Comparison of ENCODE assay signal across 18 cellular contexts in genomic region chr14:101880016-101880297, GRCh38.
DNase-seq lines count a peak whose midpoint lies in the region; ATAC-seq and TF ChIP-seq lines count a peak whose summit lies in the region.
"Had no signal": no experiment of that assay in that cellular context is flagged by ENCODE, and none has a peak within 500 bp of the region (broad histone marks: within the 10 kb centered on the region; RNA-seq: fewer than 3 reads in every experiment).

No MANE protein-coding gene starts in this region.

- CTCF ChIA-PET in CD4-positive, alpha-beta T cell (lab: Charles Lee) = interaction anchor here (1.3 kb wide), 1 partner anchor 173 kb away, joined by 3 read pairs; no protein-coding TSS in a partner anchor
- CTCF ChIA-PET in activated CD8-positive, alpha-beta T cell treated with anti-CD3 and anti-CD28 coated beads, Interleukin-2, amount 10 ng/mL, durations not matched to agents 7 days and 5 days (lab: Charles Lee) = interaction anchor here (1.0 to 1.2 kb wide), 3 partner anchors 10 to 173 kb away, joined by 3 to 4 read pairs (median 3); no protein-coding TSS in a partner anchor

- ATAC-seq in CD4-positive, alpha-beta T cell (ENCODE audit: poor library complexity) = no peak
- no peak for ATAC-seq in activated CD8-positive, alpha-beta T cell treated with anti-CD3 and anti-CD28 coated beads, Interleukin-2, amount 10 ng/mL, durations not matched to agents 7 days and 5 days
- ATAC-seq in naive B cell (ENCODE audit: low read depth in 2 of 2) (no peak), GM21717 (IDR thresholded peaks at IDR 0.05; ENCODE audit: unreplicated experiment) (no peak)
- ATAC-seq: GM23338 had no signal

- peak overlapping the region; percentile 15 for H3K27ac ChIP-seq in CD4-positive, alpha-beta T cell (ENCODE audit: low read depth, low read length)
- H3K27ac ChIP-seq in transverse colon = no peak overlapping the region
- H3K27ac ChIP-seq: cardiac muscle cell, parathyroid adenoma, SJCRH30, vagina had no signal

- intact Hi-C loops in CD4-positive, alpha-beta T cell (cut with DNase I, micrococcal nuclease) = no loop called here
- intact Hi-C loops in transverse colon (cut with DNase I; ENCODE audit: low total_unique reads) = loop anchor here (10.0 kb wide), 1 partner anchor 105 kb away; no protein-coding TSS in a partner anchor

- peaks cover 48% of the 10 kb centered on the region for H3K4me1 Mint-ChIP-seq in CD4-positive, alpha-beta T cell (ENCODE audit: low read depth)
- H3K4me1 Mint-ChIP-seq in activated CD8-positive, alpha-beta T cell treated with anti-CD3 and anti-CD28 coated beads, Interleukin-2, amount 10 ng/mL, durations not matched to agents 7 days and 5 days (ENCODE audit: low read depth) = peaks cover 52% of the 10 kb centered on the region
- H3K4me1 Mint-ChIP-seq in naive B cell = peaks cover 43 to 62% (median 61%) of the 10 kb centered on the region in 3 donors
- H3K4me1 Mint-ChIP-seq: GM23338 had no signal

- H3K27me3 Mint-ChIP-seq in CD4-positive, alpha-beta T cell = no peaks in the 10 kb centered on the region
- H3K27me3 Mint-ChIP-seq in activated CD8-positive, alpha-beta T cell treated with anti-CD3 and anti-CD28 coated beads, Interleukin-2, amount 10 ng/mL, durations not matched to agents 7 days and 5 days (ENCODE audit: low read depth) = no peaks in the 10 kb centered on the region
- no peaks in the 10 kb centered on the region for H3K27me3 Mint-ChIP-seq in naive B cell

- H3K36me3 Mint-ChIP-seq in CD4-positive, alpha-beta T cell (ENCODE audit: low read depth) = peaks cover 78% of the 10 kb centered on the region
- peaks cover 66% of the 10 kb centered on the region for H3K36me3 Mint-ChIP-seq in activated CD8-positive, alpha-beta T cell treated with anti-CD3 and anti-CD28 coated beads, Interleukin-2, amount 10 ng/mL, durations not matched to agents 7 days and 5 days (ENCODE audit: low read depth)
- peaks cover 4 to 10% of the 10 kb centered on the region in 2 donors for H3K36me3 Mint-ChIP-seq in naive B cell

- in situ Hi-C loops in transverse colon (cut with MboI; ENCODE audit: low pct_ligation_motif_present in 1 of 4, low pct_unique_long_range_greater_than_20kb in 1 of 4, low sequenced_read_pairs in 3 of 4) = no loop called here

- no peak for TF ChIP-seq POLR2A in transverse colon (IDR thresholded peaks at IDR 0.05)

- POLR2A ChIA-PET in CD4-positive, alpha-beta T cell (lab: Charles Lee) = interaction anchor here (0.9 kb wide), 1 partner anchor 109 kb away, joined by 4 read pairs; no protein-coding TSS in a partner anchor
- POLR2A ChIA-PET in activated CD8-positive, alpha-beta T cell treated with anti-CD3 and anti-CD28 coated beads, Interleukin-2, amount 10 ng/mL, durations not matched to agents 7 days and 5 days (lab: Charles Lee) = interaction anchor here (0.6 to 1.1 kb wide), 4 partner anchors 10 to 1431 kb away, joined by 3 to 6 read pairs (median 4); no protein-coding TSS in a partner anchor

- H3K27me3 ChIP-seq in CD4-positive, alpha-beta T cell (ENCODE audit: control insufficient read depth, insufficient read depth, low read length) = no peaks in the 10 kb centered on the region
- H3K27me3 ChIP-seq in transverse colon = no peaks in the 10 kb centered on the region
- H3K27me3 ChIP-seq: cardiac muscle cell, SJCRH30, vagina had no signal

- H3K27ac Mint-ChIP-seq in CD4-positive, alpha-beta T cell = peak overlapping the region; percentile 79
- peak overlapping the region; percentile 30 for H3K27ac Mint-ChIP-seq in activated CD8-positive, alpha-beta T cell treated with anti-CD3 and anti-CD28 coated beads, Interleukin-2, amount 10 ng/mL, durations not matched to agents 7 days and 5 days
- H3K27ac Mint-ChIP-seq in naive B cell = peak overlapping the region; percentile 38 to 100 (median 83)
- H3K27ac Mint-ChIP-seq: GM23338 had no signal

- WGBS in transverse colon (ENCODE audit: low coverage in 1 of 2), 2 donors = 93 to 100% methylated on average over 1 to 4 of the region's 5 CpGs

- TF ChIP-seq EP300 in transverse colon (IDR thresholded peaks at IDR 0.05; ENCODE audit: low read depth) = no peak

- no peak overlapping the region for H3K4me3 Mint-ChIP-seq in CD4-positive, alpha-beta T cell
- H3K4me3 Mint-ChIP-seq in activated CD8-positive, alpha-beta T cell treated with anti-CD3 and anti-CD28 coated beads, Interleukin-2, amount 10 ng/mL, durations not matched to agents 7 days and 5 days = no peak overlapping the region
- H3K4me3 Mint-ChIP-seq in naive B cell = peak overlapping the region in 2 of 8 donors; percentile 32 to 50
- H3K4me3 Mint-ChIP-seq: GM23338 had no signal

- DNase-seq in activated CD4-positive, alpha-beta T cell treated with anti-CD3 and anti-CD28 coated beads for 48 hours = peak; percentile 45
- no peak for DNase-seq in activated CD4-positive, alpha-beta T cell treated with anti-CD3 and anti-CD28 coated beads, Interleukin-2, amount 50 U/mL, for 4 hours
- DNase-seq in CD4-positive, alpha-beta T cell = no peak
- DNase-seq in activated CD8-positive, alpha-beta T cell treated with anti-CD3 and anti-CD28 coated beads, Interleukin-2, amount 10 ng/mL, durations not matched to agents 7 days and 5 days = no peak
- DNase-seq in naive B cell (no peak), transverse colon (no peak), DMS79 (lab: John Stamatoyannopoulos, UW) (no peak)
- DNase-seq: Caco-2; effector CD8-positive, alpha-beta T cell; NCI-H2107; NCI-H524 treated with DMSO at 0.1 percent for 48 hours had no signal

- no peaks in the 10 kb centered on the region for H3K9me3 ChIP-seq in CD4-positive, alpha-beta T cell (ENCODE audit: control insufficient read depth, low read length)
- H3K9me3 ChIP-seq in transverse colon = no peaks in the 10 kb centered on the region
- H3K9me3 ChIP-seq: Caco-2, SJCRH30, vagina had no signal

- peaks cover 0 to 19% (median 9%) of the 10 kb centered on the region in 4 donors for H3K36me3 ChIP-seq in transverse colon

- TF ChIP-seq CTCF in CD4-positive, alpha-beta T cell (IDR thresholded peaks at IDR 0.05) = no peak
- no peak for TF ChIP-seq CTCF in transverse colon (IDR thresholded peaks at IDR 0.05)

- peaks cover 25 to 50% (median 39%) of the 10 kb centered on the region in 4 donors for H3K4me1 ChIP-seq in transverse colon
- H3K4me1 ChIP-seq: Caco-2, parathyroid adenoma had no signal

- H3K4me3 ChIP-seq in transverse colon = no peak overlapping the region
- H3K4me3 ChIP-seq: cardiac muscle cell, GM23338, SJCRH30, skin epidermis, vagina had no signal

- H3K9me3 Mint-ChIP-seq in CD4-positive, alpha-beta T cell = no peaks in the 10 kb centered on the region
- no peaks in the 10 kb centered on the region for H3K9me3 Mint-ChIP-seq in activated CD8-positive, alpha-beta T cell treated with anti-CD3 and anti-CD28 coated beads, Interleukin-2, amount 10 ng/mL, durations not matched to agents 7 days and 5 days (ENCODE audit: insufficient read depth)
- H3K9me3 Mint-ChIP-seq in naive B cell = no peaks in the 10 kb centered on the region
- H3K9me3 Mint-ChIP-seq: GM23338 had no signal

Comparison
In these comparisons a context has a peak if more than half of its experiments do, and no peak if none do; other contexts are left out.
1. H3K27ac Mint-ChIP-seq: peak in every context shown above with its lines; median percentile 83 in naive B cell; 79 in CD4-positive, alpha-beta T cell; 30 in activated CD8-positive, alpha-beta T cell treated with anti-CD3 and anti-CD28 coated beads, Interleukin-2, amount 10 ng/mL, durations not matched to agents 7 days and 5 days.